10 cellular contexts compared by ENCODE assay signal in genomic region chr11:61973603-61974162, GRCh38. TPM values are rescaled to one million over a fixed set of nuclear protein-coding genes. Genes with fewer than 3 reads are reported as not detected.
DNase-seq lines count a peak whose midpoint lies in the region; ATAC-seq, FAIRE-seq and TF ChIP-seq lines count a peak whose summit lies in the region.
"Had no signal": no experiment of that assay in that cellular context is flagged by ENCODE, and none has a peak within 500 bp of the region (broad histone marks: within the 10 kb centered on the region; RNA-seq: fewer than 3 reads in every experiment).

No MANE protein-coding gene starts in this region.

- H3K27ac Mint-ChIP-seq in H9, result peak overlapping the region; percentile 34 to 82 (median 81); a peak in 4 of 7 replicates
- peak overlapping the region; percentile 92 for H3K27ac Mint-ChIP-seq in activated naive CD8-positive, alpha-beta T cell treated with anti-CD3 and anti-CD28 coated beads for 36 hours
- peak overlapping the region; percentile 72 for H3K27ac Mint-ChIP-seq in stimulated activated naive B cell treated with anti-CD40 and anti-IgM and Interleukin-4, amounts not matched to agents 10 μg/mL and 1 μg/mL and 100 μg/mL, for 72 hours

- H2BK12ac ChIP-seq in H9 (ENCODE audit: insufficient read length, low read depth, low read length), result no peak overlapping the region

- no peak overlapping the region for H2BK5ac ChIP-seq in H9 (ENCODE audit: insufficient read length, low read length)

- H3K27me3 Mint-ChIP-seq in H9 (ENCODE audit: low read depth), result peaks cover 23% of the 10 kb centered on the region
- no peaks in the 10 kb centered on the region for H3K27me3 Mint-ChIP-seq in activated naive CD8-positive, alpha-beta T cell treated with anti-CD3 and anti-CD28 coated beads for 36 hours
- H3K27me3 Mint-ChIP-seq in stimulated activated naive B cell treated with anti-CD40 and anti-IgM and Interleukin-4, amounts not matched to agents 10 μg/mL and 1 μg/mL and 100 μg/mL, for 72 hours, result no peaks in the 10 kb centered on the region

- H3K27me3 ChIP-seq in H9 (ENCODE audit: insufficient read depth, low read length) (no peaks in the 10 kb centered on the region), keratinocyte (ENCODE audit: control insufficient read depth, extremely low read depth, insufficient read depth, low read length) (no peaks in the 10 kb centered on the region)

- H4K91ac ChIP-seq in H9 (ENCODE audit: insufficient read length, low read depth, low read length), result peak overlapping the region; percentile 1

- no peak overlapping the region for H2BK20ac ChIP-seq in H9 (ENCODE audit: low read depth, low read length, poor library complexity, severe bottlenecking)

- H3K56ac ChIP-seq in H9 (ENCODE audit: insufficient read length, low read depth, low read length), result no peak overlapping the region

- H3K4me3 Mint-ChIP-seq in H9, result no peak overlapping the region; a peak in 1 of 5 replicates
- no peak overlapping the region for H3K4me3 Mint-ChIP-seq in activated naive CD8-positive, alpha-beta T cell treated with anti-CD3 and anti-CD28 coated beads for 36 hours
- no peak overlapping the region for H3K4me3 Mint-ChIP-seq in stimulated activated naive B cell treated with anti-CD40 and anti-IgM and Interleukin-4, amounts not matched to agents 10 μg/mL and 1 μg/mL and 100 μg/mL, for 72 hours

- no peak overlapping the region for H2BK120ac ChIP-seq in H9 (ENCODE audit: low read depth, low read length, poor library complexity, severe bottlenecking)

- ATAC-seq in stimulated activated naive B cell treated with anti-CD40 and anti-IgM and Interleukin-4, amounts not matched to agents 10 μg/mL and 1 μg/mL and 100 μg/mL, for 72 hours (replicated peaks), result no peak

- TF ChIP-seq CTCF in H9 (conservative IDR thresholded peaks at IDR 0.05) (no peak), keratinocyte (optimal IDR thresholded peaks at IDR 0.05 in 1 of 3, IDR thresholded peaks at IDR 0.05 in 1 of 3, conservative IDR thresholded peaks at IDR 0.05 in 1 of 3; ENCODE audit: extremely low read depth in 1 of 3, insufficient read depth in 2 of 3, low read length in 3 of 3) (peak in 1 of 3 experiments; percentile 16)

- peak; percentile 20 for FAIRE-seq in keratinocyte (lab: Jason Lieb, UNC)
- FAIRE-seq: TTC549 had no signal

- H3K4me2 ChIP-seq in H9 (ENCODE audit: insufficient read depth, insufficient read length, low read length) (no peak overlapping the region), keratinocyte (ENCODE audit: control insufficient read depth, extremely low read depth, insufficient read depth, low read depth, low read length) (peak overlapping the region; percentile 88)

- no peaks in the 10 kb centered on the region for H3K36me3 ChIP-seq in keratinocyte (ENCODE audit: control insufficient read depth in 2 of 2, extremely low read depth in 1 of 2, insufficient read depth in 2 of 2, low read length in 2 of 2)

- H3K4me3 ChIP-seq in keratinocyte (ENCODE audit: control insufficient read depth in 2 of 3, extremely low read depth in 1 of 3, insufficient read depth in 2 of 3, low read depth in 1 of 3, low read length in 3 of 3), result peak overlapping the region in 1 of 3 experiments; percentile 55

- peaks cover 41 to 50% of the 10 kb centered on the region in 2 experiments for H3K4me1 Mint-ChIP-seq in H9
- peaks cover 43% of the 10 kb centered on the region for H3K4me1 Mint-ChIP-seq in activated naive CD8-positive, alpha-beta T cell treated with anti-CD3 and anti-CD28 coated beads for 36 hours
- peaks cover 35 to 64% of the 10 kb centered on the region in 2 donors for H3K4me1 Mint-ChIP-seq in stimulated activated naive B cell treated with anti-CD40 and anti-IgM and Interleukin-4, amounts not matched to agents 10 μg/mL and 1 μg/mL and 100 μg/mL, for 72 hours

- no peak overlapping the region for H3K23ac ChIP-seq in H9 (ENCODE audit: insufficient read length, low read depth, low read length)

- H3K36me3 Mint-ChIP-seq in H9 (ENCODE audit: insufficient read depth in 1 of 3, low read depth in 3 of 3), result peaks cover 0 to 4% (median 0%) of the 10 kb centered on the region in 3 experiments; a peak in 2 of 7 replicates
- H3K36me3 Mint-ChIP-seq in activated naive CD8-positive, alpha-beta T cell treated with anti-CD3 and anti-CD28 coated beads for 36 hours, result no peaks in the 10 kb centered on the region
- H3K36me3 Mint-ChIP-seq in stimulated activated naive B cell treated with anti-CD40 and anti-IgM and Interleukin-4, amounts not matched to agents 10 μg/mL and 1 μg/mL and 100 μg/mL, for 72 hours, result peaks cover 3% of the 10 kb centered on the region in 2 donors

- no peaks in the 10 kb centered on the region for H3K9me3 Mint-ChIP-seq in H9
- no peaks in the 10 kb centered on the region for H3K9me3 Mint-ChIP-seq in activated naive CD8-positive, alpha-beta T cell treated with anti-CD3 and anti-CD28 coated beads for 36 hours
- no peaks in the 10 kb centered on the region for H3K9me3 Mint-ChIP-seq in stimulated activated naive B cell treated with anti-CD40 and anti-IgM and Interleukin-4, amounts not matched to agents 10 μg/mL and 1 μg/mL and 100 μg/mL, for 72 hours

- no peak overlapping the region for H3K4ac ChIP-seq in H9 (ENCODE audit: low read depth, low read length)

- H3K79me1 ChIP-seq in H9 (ENCODE audit: insufficient read depth, low read depth, low read length, poor library complexity, severe bottlenecking), result no peaks in the 10 kb centered on the region

- H3T11ph ChIP-seq in H9 (ENCODE audit: low read length), result no peak overlapping the region

- H3K18ac ChIP-seq in H9 (ENCODE audit: insufficient read length, low read depth, low read length), result no peak overlapping the region

- no peak overlapping the region for H3K9ac ChIP-seq in H9 (ENCODE audit: extremely low read depth, insufficient read length, low read length)
- peak overlapping the region; percentile 89 for H3K9ac ChIP-seq in keratinocyte (ENCODE audit: control insufficient read depth, extremely low read depth, insufficient read depth, low read length)

- no peak overlapping the region for H4K8ac ChIP-seq in H9 (replicated peaks; ENCODE audit: insufficient read length, low read depth, low read length)

- dilution Hi-C loops in keratinocyte (cut with MboI; ENCODE audit: extremely low pct_ligation_motif_present, low sequenced_read_pairs), result no loop called here

- no peaks in the 10 kb centered on the region for H3K9me1 ChIP-seq in keratinocyte (ENCODE audit: control insufficient read depth, extremely low read depth, insufficient read depth, low read length)

- no peak overlapping the region for H2BK15ac ChIP-seq in H9 (ENCODE audit: low read depth, low read length)

- H3K23me2 ChIP-seq in H9 (ENCODE audit: insufficient read length, low read depth, low read length, poor library complexity, severe bottlenecking), result no peaks in the 10 kb centered on the region

- no peak overlapping the region for H2AFZ ChIP-seq in H9 (ENCODE audit: low read length)
- peak overlapping the region; percentile 84 for H2AFZ ChIP-seq in keratinocyte (ENCODE audit: control insufficient read depth, low read length)

- no peak overlapping the region for H3K27ac ChIP-seq in H9 (ENCODE audit: insufficient read length, low read depth, low read length)
- peak overlapping the region; percentile 100 for H3K27ac ChIP-seq in keratinocyte (ENCODE audit: control insufficient read depth, insufficient read depth, low read length)

- no CpG with 5 or more reads among the region's 6 CpGs for WGBS in H9 (ENCODE audit: extremely low coverage, insufficient read length, low lambda C conversion rate)

- no peak for DNase-seq in H9
- no peak for DNase-seq in activated naive CD8-positive, alpha-beta T cell treated with anti-CD3 and anti-CD28 coated beads for 36 hours
- no peak for DNase-seq in keratinocyte (ENCODE audit: low read depth, low spot score)
- DNase-seq in stimulated activated naive B cell treated with anti-CD40 and anti-IgM and Interleukin-4, amounts not matched to agents 10 μg/mL and 1 μg/mL and 100 μg/mL, for 72 hours, result no peak
- no peak for DNase-seq in activated gamma-delta T cell treated with Interleukin-2 at 50 U/mL for 16 hours
- DNase-seq in NCI-H146 (lab: John Stamatoyannopoulos, UW), result no peak
- no peak for DNase-seq in cerebellar nuclear complex (lab: John Stamatoyannopoulos, UW)
- no peak for DNase-seq in NCI-H345 treated with DMSO at 0.1 percent for 48 hours (lab: John Stamatoyannopoulos, UW; ENCODE audit: unreplicated experiment)
- DNase-seq: NCI-H1436 had no signal

- H3K79me2 ChIP-seq in H9 (ENCODE audit: insufficient read depth, low read length) (no peaks in the 10 kb centered on the region), keratinocyte (ENCODE audit: control insufficient read depth, insufficient read depth, low read length) (no peaks in the 10 kb centered on the region)

- H2AK5ac ChIP-seq in H9 (ENCODE audit: insufficient read length, low read length), result no peak overlapping the region

- H3K14ac ChIP-seq in H9 (ENCODE audit: insufficient read depth, low read length), result no peak overlapping the region

- H3K4me1 ChIP-seq in H9 (ENCODE audit: insufficient read depth, low read length) (peaks cover 12% of the 10 kb centered on the region; the same call in 1 of the 2 replicates), keratinocyte (ENCODE audit: control insufficient read depth, extremely low read depth, insufficient read depth, low read length) (peaks cover 57% of the 10 kb centered on the region)

- H4K5ac ChIP-seq in H9 (ENCODE audit: insufficient read length, low read depth, low read length), result no peak overlapping the region

- H4K20me1 ChIP-seq in H9 (ENCODE audit: control insufficient read depth, insufficient read depth, insufficient read length) (no peaks in the 10 kb centered on the region), keratinocyte (ENCODE audit: control insufficient read depth, extremely low read depth, insufficient read depth, low read length) (no peaks in the 10 kb centered on the region)

- H3K9me3 ChIP-seq in H9 (ENCODE audit: control insufficient read depth, low read depth, low read length) (no peaks in the 10 kb centered on the region), keratinocyte (ENCODE audit: control insufficient read depth, low read depth, low read length) (no peaks in the 10 kb centered on the region)

RNA-seq across cellular contexts. Expression of gene FTH1, which starts 6.2 kb away (rescaled TPM):
- 1,505 and 1,558 TPM in 2 replicates for total RNA-seq in H9 (2021)
- total RNA-seq in activated naive CD8-positive, alpha-beta T cell treated with anti-CD3 and anti-CD28 coated beads for 36 hours, result 100 to 1,000 TPM; 821 to 824 TPM
- 1,058 to 1,956 TPM (median 1,726 TPM) in 3 replicates for polyA plus RNA-seq in keratinocyte
- polyA plus RNA-seq in keratinocyte (2011; ENCODE audit: low read depth), result 5,183 TPM
- polyA plus RNA-seq in keratinocyte (2011; cell fraction: cytosol; rRNA removed), result 5,489 and 7,583 TPM in 2 replicates
- polyA plus RNA-seq in keratinocyte (2011; cell fraction: nucleus; rRNA removed), result 797 and 1,049 TPM in 2 replicates
- polyA plus RNA-seq in keratinocyte (2012; ENCODE audit: low replicate concordance), result 2,908 and 8,623 TPM in 2 replicates
- polyA minus RNA-seq in keratinocyte, result 1,021 to 1,963 TPM (median 1,204 TPM) in 3 replicates
- polyA minus RNA-seq in keratinocyte (2011; cell fraction: cytosol; rRNA and poly(A)+ RNA removed), result 2,586 TPM
- 293 and 451 TPM in 2 replicates for polyA minus RNA-seq in keratinocyte (2011; cell fraction: nucleus; rRNA and poly(A)+ RNA removed)

RNA-seq across cellular contexts. Expression of gene BEST1, which starts 23.5 kb away (rescaled TPM):
- 0.18 and 0.24 TPM in 2 replicates for total RNA-seq in H9 (2021)
- 1 to 10 TPM in 1 of 2 experiments, under 1 TPM in 1; 0.58 to 1.0 TPM for total RNA-seq in activated naive CD8-positive, alpha-beta T cell treated with anti-CD3 and anti-CD28 coated beads for 36 hours
- 0.02 to 0.28 TPM (median 0.13 TPM) in 3 replicates for polyA plus RNA-seq in keratinocyte
- polyA plus RNA-seq in keratinocyte (2011; ENCODE audit: low read depth), result not detected
- polyA plus RNA-seq in keratinocyte (2011; cell fraction: cytosol; rRNA removed), result 0.06 and 0.07 TPM in 2 replicates
- polyA plus RNA-seq in keratinocyte (2011; cell fraction: nucleus; rRNA removed), result 0.19 and 0.23 TPM in 2 replicates
- 0.87 and 2.4 TPM in 2 replicates for polyA plus RNA-seq in keratinocyte (2012; ENCODE audit: low replicate concordance)
- 0.10 TPM in 1 of 3 replicates, not detected in the others for polyA minus RNA-seq in keratinocyte
- not detected for polyA minus RNA-seq in keratinocyte (2011; cell fraction: cytosol; rRNA and poly(A)+ RNA removed)
- 0.23 TPM in 1 of 2 replicates, not detected in the other for polyA minus RNA-seq in keratinocyte (2011; cell fraction: nucleus; rRNA and poly(A)+ RNA removed)

RNA-seq across cellular contexts. Expression of gene RAB3IL1, which starts 56.3 kb away (rescaled TPM):
- total RNA-seq in H9 (2021), result 1.8 and 2.4 TPM in 2 replicates
- not detected for total RNA-seq in activated naive CD8-positive, alpha-beta T cell treated with anti-CD3 and anti-CD28 coated beads for 36 hours
- 0.31 to 0.66 TPM (median 0.32 TPM) in 3 replicates for polyA plus RNA-seq in keratinocyte
- 0.81 TPM for polyA plus RNA-seq in keratinocyte (2011; ENCODE audit: low read depth)
- 0.35 and 1.0 TPM in 2 replicates for polyA plus RNA-seq in keratinocyte (2011; cell fraction: cytosol; rRNA removed)
- polyA plus RNA-seq in keratinocyte (2011; cell fraction: nucleus; rRNA removed), result 0.50 and 0.92 TPM in 2 replicates
- 0.52 and 0.79 TPM in 2 replicates for polyA plus RNA-seq in keratinocyte (2012; ENCODE audit: low replicate concordance)
- polyA minus RNA-seq in keratinocyte, result 0.10 to 0.30 TPM (median 0.13 TPM) in 3 replicates
- polyA minus RNA-seq in keratinocyte (2011; cell fraction: cytosol; rRNA and poly(A)+ RNA removed), result 1.2 TPM
- 0.21 and 0.70 TPM in 2 replicates for polyA minus RNA-seq in keratinocyte (2011; cell fraction: nucleus; rRNA and poly(A)+ RNA removed)
